ENCODE assay signal across 8 cellular contexts in the genomic region with DNA sequence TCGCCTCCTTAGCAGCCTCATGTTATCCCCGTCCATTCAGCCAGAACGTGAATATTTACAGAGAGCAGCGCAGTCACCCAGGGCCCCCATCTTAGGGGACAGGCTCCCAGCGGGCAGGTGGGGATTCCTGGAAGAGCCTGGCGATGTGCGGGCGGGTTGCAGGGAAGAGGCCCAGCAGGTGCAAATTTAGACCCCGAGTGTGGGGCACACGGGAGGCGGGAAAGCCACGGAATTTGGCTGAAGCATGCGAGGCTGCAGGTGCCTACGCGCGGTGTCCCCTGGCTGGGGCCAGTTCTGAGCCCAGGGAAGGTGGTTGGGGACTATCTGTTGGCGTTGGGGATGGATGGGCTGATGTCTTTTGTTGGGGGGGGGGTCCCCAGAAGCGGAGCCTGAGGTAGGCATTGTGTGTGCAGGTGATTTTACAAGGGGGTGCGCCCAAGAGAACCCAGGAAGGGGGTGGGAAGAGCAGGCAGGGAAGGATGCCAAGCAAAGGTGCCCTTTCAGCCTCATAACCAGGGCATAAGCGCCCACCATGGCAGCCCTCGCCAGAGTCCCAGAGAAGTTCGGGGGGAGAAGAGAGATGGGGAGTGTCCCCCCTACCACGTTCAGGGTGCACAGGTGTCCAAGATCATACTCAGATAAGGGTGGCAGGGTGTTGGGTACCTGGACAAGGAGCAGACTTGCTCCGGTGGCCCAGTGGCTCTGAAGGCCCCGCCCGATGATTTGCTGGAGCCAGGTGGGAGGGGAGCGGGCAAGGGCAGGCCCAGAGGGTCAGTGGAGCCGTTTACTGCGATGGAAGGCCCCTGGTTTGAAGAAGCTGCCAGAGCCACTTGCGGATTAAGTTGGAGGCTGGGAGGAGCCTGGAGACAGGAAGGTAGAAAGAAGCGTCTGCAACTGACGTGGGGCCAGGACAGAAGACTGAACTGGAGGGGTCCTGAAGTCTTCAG. TPM values are rescaled to one million over a fixed set of nuclear protein-coding genes. Genes with fewer than 3 reads are reported as not detected.
DNase-seq lines count a peak whose midpoint lies in the region; ATAC-seq and TF ChIP-seq lines count a peak whose summit lies in the region.

No MANE protein-coding gene starts in this region.

- H3K36me3 ChIP-seq in KMS-11 (ENCODE audit: insufficient read depth) = no peaks in the 10 kb centered on the region

- peaks cover 12% of the 10 kb centered on the region; the same call in 1 of the 2 replicates for H3K79me2 ChIP-seq in KMS-11 (ENCODE audit: insufficient read depth, low read depth)

- peak overlapping the region; percentile 96 for H3K4me2 ChIP-seq in KMS-11

- H3K27ac ChIP-seq in AG04450 (ENCODE audit: low read depth, low read length) (no peak overlapping the region), KMS-11 (no peak overlapping the region)

- H3K27me3 Mint-ChIP-seq in naive thymus-derived CD8-positive, alpha-beta T cell = no peaks in the 10 kb centered on the region

- peaks cover 18 to 55% (median 49%) of the 10 kb centered on the region in 4 donors for H3K4me1 Mint-ChIP-seq in naive thymus-derived CD8-positive, alpha-beta T cell

- H3K4me3 Mint-ChIP-seq in naive thymus-derived CD8-positive, alpha-beta T cell = peak overlapping the region; percentile 85 to 99 (median 96)

- TF ChIP-seq CTCF in AG04450 (IDR thresholded peaks at IDR 0.05; ENCODE audit: low read depth, low read length) (no peak), KMS-11 (conservative IDR thresholded peaks at IDR 0.05; ENCODE audit: low read depth, low read length) (no peak), choroid plexus epithelial cell (conservative IDR thresholded peaks at IDR 0.05; ENCODE audit: low read depth, low read length) (no peak)

- peak overlapping the region; percentile 96; the same call in 1 of the 2 replicates for H2AFZ ChIP-seq in KMS-11 (ENCODE audit: low read depth)

- H3K9me3 ChIP-seq in AG04450 (ENCODE audit: control insufficient read depth, insufficient read depth, low read length) = peaks cover 4% of the 10 kb centered on the region; the same call in 1 of the 2 replicates

- H3K27me3 ChIP-seq in AG04450 (ENCODE audit: control insufficient read depth, insufficient read depth, low read length) = no peaks in the 10 kb centered on the region
- H3K27me3 ChIP-seq in KMS-11 (ENCODE audit: insufficient read depth, low read depth) = no peaks in the 10 kb centered on the region

- H4K20me1 ChIP-seq in KMS-11 (ENCODE audit: insufficient read depth) = no peaks in the 10 kb centered on the region

- H3K4me3 ChIP-seq in AG04450 (ENCODE audit: low read depth, low read length) (peak overlapping the region; percentile 87), KMS-11 (IDR thresholded peaks at IDR 0.05; ENCODE audit: insufficient read depth, low read depth, low read length) (no peak overlapping the region), choroid plexus epithelial cell (ENCODE audit: low read depth, low read length) (peak overlapping the region; percentile 95)

- H3K9ac ChIP-seq in KMS-11 = peak overlapping the region; percentile 96; the same call in 1 of the 2 replicates

- H3K36me3 Mint-ChIP-seq in naive thymus-derived CD8-positive, alpha-beta T cell = peaks cover 0 to 3% (median 0%) of the 10 kb centered on the region in 3 donors

- no peaks in the 10 kb centered on the region for H3K9me3 Mint-ChIP-seq in naive thymus-derived CD8-positive, alpha-beta T cell

- no peak for ATAC-seq in naive thymus-derived CD8-positive, alpha-beta T cell
- ATAC-seq in GM21360 (IDR thresholded peaks at IDR 0.05; ENCODE audit: unreplicated experiment) (no peak), GM18511 (IDR thresholded peaks at IDR 0.05; ENCODE audit: unreplicated experiment) (no peak)

- peaks cover 40% of the 10 kb centered on the region for H3K4me1 ChIP-seq in KMS-11 (ENCODE audit: low read depth, poor library complexity, severe bottlenecking)

- DNase-seq in AG04450 (ENCODE audit: low read depth, low spot score) = no peak
- no peak for DNase-seq in choroid plexus epithelial cell (ENCODE audit: low read depth)
- no peak for DNase-seq in naive thymus-derived CD8-positive, alpha-beta T cell
- no peak for DNase-seq in COR-L47 (lab: John Stamatoyannopoulos, UW)
- no peak for DNase-seq in SHP77 (lab: John Stamatoyannopoulos, UW)

- POLR2A ChIA-PET in AG04450 (lab: Yijun Ruan, JAX) = no interaction called here
- POLR2A ChIA-PET in naive thymus-derived CD8-positive, alpha-beta T cell (lab: Charles Lee) = interaction anchor here (1.1 to 4.4 kb wide), 4 partner anchors 13 to 36 kb away, joined by 3 to 55 read pairs (median 29); a partner anchor contains a TSS

- peak overlapping the region; percentile 86 to 100 (median 98) for H3K27ac Mint-ChIP-seq in naive thymus-derived CD8-positive, alpha-beta T cell

- CTCF ChIA-PET in AG04450 (lab: Charles Lee) = no interaction called here

RNA-seq across cellular contexts. Expression of a gene that starts 1.2 kb away (rescaled TPM):
- polyA plus RNA-seq in AG04450 (2011; rRNA removed) = 2.6 and 4.1 TPM in 2 replicates
- 1.2 and 1.3 TPM in 2 replicates for polyA minus RNA-seq in AG04450 (2011; rRNA and poly(A)+ RNA removed)
- total RNA-seq in naive thymus-derived CD8-positive, alpha-beta T cell = 10 to 100 TPM; 31.5 to 33.0 TPM
- polyA plus RNA-seq in naive thymus-derived CD8-positive, alpha-beta T cell = 10 to 100 TPM; 31.6 to 43.3 (median 42.3) TPM

RNA-seq across cellular contexts. Expression of a gene that starts 12.2 kb away (rescaled TPM):
- polyA plus RNA-seq in AG04450 (2011; rRNA removed) = not detected in 2 replicates
- 0.14 TPM in 1 of 2 replicates, not detected in the other for polyA minus RNA-seq in AG04450 (2011; rRNA and poly(A)+ RNA removed)
- 1 to 10 TPM; 1.1 to 1.2 TPM for total RNA-seq in naive thymus-derived CD8-positive, alpha-beta T cell
- polyA plus RNA-seq in naive thymus-derived CD8-positive, alpha-beta T cell = under 1 TPM; 0.17 to 0.33 (median 0.17) TPM

RNA-seq across cellular contexts. Expression of a gene that starts 23.1 kb away (rescaled TPM):
- polyA plus RNA-seq in AG04450 (2011; rRNA removed) = 34.0 and 54.0 TPM in 2 replicates
- polyA minus RNA-seq in AG04450 (2011; rRNA and poly(A)+ RNA removed) = 24.5 and 30.8 TPM in 2 replicates
- 10 to 100 TPM; 41.7 to 46.7 TPM for total RNA-seq in naive thymus-derived CD8-positive, alpha-beta T cell
- polyA plus RNA-seq in naive thymus-derived CD8-positive, alpha-beta T cell = 10 to 100 TPM; 20.6 to 43.5 (median 27.9) TPM

RNA-seq across cellular contexts. Expression of a gene that starts 35.4 kb away (rescaled TPM):
- polyA plus RNA-seq in AG04450 (2011; rRNA removed) = not detected in 2 replicates
- polyA minus RNA-seq in AG04450 (2011; rRNA and poly(A)+ RNA removed) = not detected in 2 replicates
- 10 to 100 TPM; 46.9 to 55.9 TPM for total RNA-seq in naive thymus-derived CD8-positive, alpha-beta T cell
- polyA plus RNA-seq in naive thymus-derived CD8-positive, alpha-beta T cell = 100 to 1,000 TPM; 228 to 450 (median 333) TPM

RNA-seq across cellular contexts. Expression of a gene that starts 47.6 kb away (rescaled TPM):
- 1.3 and 2.2 TPM in 2 replicates for polyA plus RNA-seq in AG04450 (2011; rRNA removed)
- polyA minus RNA-seq in AG04450 (2011; rRNA and poly(A)+ RNA removed) = 0.65 and 1.7 TPM in 2 replicates
- total RNA-seq in naive thymus-derived CD8-positive, alpha-beta T cell = 1 to 10 TPM; 3.6 to 4.0 TPM
- 1 to 10 TPM in 1 of 3 donors, under 1 TPM in 2; 0.30 to 1.8 (median 0.41) TPM for polyA plus RNA-seq in naive thymus-derived CD8-positive, alpha-beta T cell
